1 cellular context compared by ENCODE assay signal in the genomic region with DNA sequence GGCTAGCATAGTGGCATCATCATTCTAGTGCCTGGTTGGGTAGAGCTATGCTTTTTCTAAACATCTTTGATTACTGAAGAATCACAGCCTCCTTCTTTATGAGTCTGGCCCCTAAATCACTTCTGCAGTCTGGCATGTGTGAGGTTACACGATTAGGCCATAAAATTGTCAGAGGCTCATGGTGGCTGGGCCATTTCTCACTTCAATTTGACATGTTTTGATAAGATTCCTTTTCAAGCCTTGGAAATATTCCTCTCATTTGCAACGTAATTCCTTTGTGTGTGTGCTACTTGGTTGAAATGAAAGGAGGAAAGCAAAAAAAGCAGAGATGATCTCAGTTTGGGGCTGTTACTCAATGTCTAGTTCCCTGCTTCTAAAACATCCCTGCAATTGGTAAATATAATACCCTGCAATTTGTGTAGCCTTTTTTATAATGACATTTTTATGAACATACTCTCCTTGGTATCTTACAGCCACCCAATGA.
TF ChIP-seq lines count a peak whose summit lies in the region.

No MANE protein-coding gene starts in this region.

TF ChIP-seq in HEK293, 187 proteins besides CTCF, POLR2A, EP300 and RAD21 (continued from another document):
- TF ChIP-seq MZF1 (tag by site-specific recombination; IDR thresholded peaks at IDR 0.05; ENCODE audit: borderline replicate concordance) = peak; percentile 61; the same call in 1 of the 2 replicates
- peak; percentile 53; the same call in 1 of the 2 replicates for TF ChIP-seq ZNF24 (tag by site-specific recombination; IDR thresholded peaks at IDR 0.05)
- peak; percentile 76; the same call in 1 of the 2 replicates for TF ChIP-seq ZNF561 (tag by site-specific recombination; IDR thresholded peaks at IDR 0.05; ENCODE audit: borderline replicate concordance)
- TF ChIP-seq ZNF146 (tag by site-specific recombination; IDR thresholded peaks at IDR 0.05) = peak; percentile 45; the same call in 1 of the 2 replicates
- TF ChIP-seq ZNF76 (tag by site-specific recombination; IDR thresholded peaks at IDR 0.05; ENCODE audit: borderline replicate concordance, low read depth) = no peak
- no peak for TF ChIP-seq ZNF426 (tag by site-specific recombination; IDR thresholded peaks at IDR 0.05)
- peak; percentile 21; the same call in 1 of the 2 replicates for TF ChIP-seq ZNF335 (tag by site-specific recombination; conservative IDR thresholded peaks at IDR 0.05)
- TF ChIP-seq, protein P1, sequence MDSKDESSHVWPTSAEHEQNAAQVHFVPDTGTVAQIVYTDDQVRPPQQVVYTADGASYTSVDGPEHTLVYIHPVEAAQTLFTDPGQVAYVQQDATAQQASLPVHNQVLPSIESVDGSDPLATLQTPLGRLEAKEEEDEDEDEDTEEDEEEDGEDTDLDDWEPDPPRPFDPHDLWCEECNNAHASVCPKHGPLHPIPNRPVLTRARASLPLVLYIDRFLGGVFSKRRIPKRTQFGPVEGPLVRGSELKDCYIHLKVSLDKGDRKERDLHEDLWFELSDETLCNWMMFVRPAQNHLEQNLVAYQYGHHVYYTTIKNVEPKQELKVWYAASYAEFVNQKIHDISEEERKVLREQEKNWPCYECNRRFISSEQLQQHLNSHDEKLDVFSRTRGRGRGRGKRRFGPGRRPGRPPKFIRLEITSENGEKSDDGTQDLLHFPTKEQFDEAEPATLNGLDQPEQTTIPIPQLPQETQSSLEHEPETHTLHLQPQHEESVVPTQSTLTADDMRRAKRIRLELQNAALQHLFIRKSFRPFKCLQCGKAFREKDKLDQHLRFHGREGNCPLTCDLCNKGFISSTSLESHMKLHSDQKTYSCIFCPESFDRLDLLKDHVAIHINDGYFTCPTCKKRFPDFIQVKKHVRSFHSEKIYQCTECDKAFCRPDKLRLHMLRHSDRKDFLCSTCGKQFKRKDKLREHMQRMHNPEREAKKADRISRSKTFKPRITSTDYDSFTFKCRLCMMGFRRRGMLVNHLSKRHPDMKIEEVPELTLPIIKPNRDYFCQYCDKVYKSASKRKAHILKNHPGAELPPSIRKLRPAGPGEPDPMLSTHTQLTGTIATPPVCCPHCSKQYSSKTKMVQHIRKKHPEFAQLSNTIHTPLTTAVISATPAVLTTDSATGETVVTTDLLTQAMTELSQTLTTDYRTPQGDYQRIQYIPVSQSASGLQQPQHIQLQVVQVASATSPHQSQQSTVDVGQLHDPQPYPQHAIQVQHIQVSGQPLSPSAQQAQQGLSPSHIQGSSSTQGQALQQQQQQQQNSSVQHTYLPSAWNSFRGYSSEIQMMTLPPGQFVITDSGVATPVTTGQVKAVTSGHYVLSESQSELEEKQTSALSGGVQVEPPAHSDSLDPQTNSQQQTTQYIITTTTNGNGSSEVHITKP (tag by site-specific recombination; IDR thresholded peaks at IDR 0.05) = peak; percentile 23; the same call in 1 of the 2 replicates
- TF ChIP-seq ZFP69B (tag by site-specific recombination; IDR thresholded peaks at IDR 0.05) = peak; percentile 63; the same call in 1 of the 2 replicates
- TF ChIP-seq ZNF394 (tag by site-specific recombination; IDR thresholded peaks at IDR 0.05; ENCODE audit: borderline replicate concordance) = no peak
- TF ChIP-seq, protein P2, sequence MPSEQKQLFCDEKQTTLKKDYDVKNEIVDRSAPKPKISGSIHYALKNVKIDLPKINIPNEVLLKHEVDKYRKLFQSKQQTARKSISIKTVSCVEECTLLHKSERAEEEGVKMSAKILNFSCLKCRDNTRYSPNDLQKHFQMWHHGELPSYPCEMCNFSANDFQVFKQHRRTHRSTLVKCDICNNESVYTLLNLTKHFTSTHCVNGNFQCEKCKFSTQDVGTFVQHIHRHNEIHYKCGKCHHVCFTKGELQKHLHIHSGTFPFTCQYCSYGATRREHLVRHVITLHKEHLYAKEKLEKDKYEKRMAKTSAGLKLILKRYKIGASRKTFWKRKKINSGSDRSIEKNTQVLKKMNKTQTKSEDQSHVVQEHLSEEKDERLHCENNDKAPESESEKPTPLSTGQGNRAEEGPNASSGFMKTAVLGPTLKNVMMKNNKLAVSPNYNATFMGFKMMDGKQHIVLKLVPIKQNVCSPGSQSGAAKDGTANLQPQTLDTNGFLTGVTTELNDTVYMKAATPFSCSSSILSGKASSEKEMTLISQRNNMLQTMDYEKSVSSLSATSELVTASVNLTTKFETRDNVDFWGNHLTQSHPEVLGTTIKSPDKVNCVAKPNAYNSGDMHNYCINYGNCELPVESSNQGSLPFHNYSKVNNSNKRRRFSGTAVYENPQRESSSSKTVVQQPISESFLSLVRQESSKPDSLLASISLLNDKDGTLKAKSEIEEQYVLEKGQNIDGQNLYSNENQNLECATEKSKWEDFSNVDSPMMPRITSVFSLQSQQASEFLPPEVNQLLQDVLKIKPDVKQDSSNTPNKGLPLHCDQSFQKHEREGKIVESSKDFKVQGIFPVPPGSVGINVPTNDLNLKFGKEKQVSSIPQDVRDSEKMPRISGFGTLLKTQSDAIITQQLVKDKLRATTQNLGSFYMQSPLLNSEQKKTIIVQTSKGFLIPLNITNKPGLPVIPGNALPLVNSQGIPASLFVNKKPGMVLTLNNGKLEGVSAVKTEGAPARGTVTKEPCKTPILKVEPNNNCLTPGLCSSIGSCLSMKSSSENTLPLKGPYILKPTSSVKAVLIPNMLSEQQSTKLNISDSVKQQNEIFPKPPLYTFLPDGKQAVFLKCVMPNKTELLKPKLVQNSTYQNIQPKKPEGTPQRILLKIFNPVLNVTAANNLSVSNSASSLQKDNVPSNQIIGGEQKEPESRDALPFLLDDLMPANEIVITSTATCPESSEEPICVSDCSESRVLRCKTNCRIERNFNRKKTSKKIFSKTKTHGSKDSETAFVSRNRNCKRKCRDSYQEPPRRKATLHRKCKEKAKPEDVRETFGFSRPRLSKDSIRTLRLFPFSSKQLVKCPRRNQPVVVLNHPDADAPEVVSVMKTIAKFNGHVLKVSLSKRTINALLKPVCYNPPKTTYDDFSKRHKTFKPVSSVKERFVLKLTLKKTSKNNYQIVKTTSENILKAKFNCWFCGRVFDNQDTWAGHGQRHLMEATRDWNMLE (tag by site-specific recombination; conservative IDR thresholded peaks at IDR 0.05; ENCODE audit: low read depth) = peak; percentile 39; the same call in 1 of the 2 replicates
- TF ChIP-seq, protein P3, sequence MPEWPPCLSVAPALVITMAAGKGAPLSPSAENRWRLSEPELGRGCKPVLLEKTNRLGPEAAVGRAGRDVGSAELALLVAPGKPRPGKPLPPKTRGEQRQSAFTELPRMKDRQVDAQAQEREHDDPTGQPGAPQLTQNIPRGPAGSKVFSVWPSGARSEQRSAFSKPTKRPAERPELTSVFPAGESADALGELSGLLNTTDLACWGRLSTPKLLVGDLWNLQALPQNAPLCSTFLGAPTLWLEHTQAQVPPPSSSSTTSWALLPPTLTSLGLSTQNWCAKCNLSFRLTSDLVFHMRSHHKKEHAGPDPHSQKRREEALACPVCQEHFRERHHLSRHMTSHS (tag by site-specific recombination; IDR thresholded peaks at IDR 0.05) = peak; percentile 77
- TF ChIP-seq, protein P4, sequence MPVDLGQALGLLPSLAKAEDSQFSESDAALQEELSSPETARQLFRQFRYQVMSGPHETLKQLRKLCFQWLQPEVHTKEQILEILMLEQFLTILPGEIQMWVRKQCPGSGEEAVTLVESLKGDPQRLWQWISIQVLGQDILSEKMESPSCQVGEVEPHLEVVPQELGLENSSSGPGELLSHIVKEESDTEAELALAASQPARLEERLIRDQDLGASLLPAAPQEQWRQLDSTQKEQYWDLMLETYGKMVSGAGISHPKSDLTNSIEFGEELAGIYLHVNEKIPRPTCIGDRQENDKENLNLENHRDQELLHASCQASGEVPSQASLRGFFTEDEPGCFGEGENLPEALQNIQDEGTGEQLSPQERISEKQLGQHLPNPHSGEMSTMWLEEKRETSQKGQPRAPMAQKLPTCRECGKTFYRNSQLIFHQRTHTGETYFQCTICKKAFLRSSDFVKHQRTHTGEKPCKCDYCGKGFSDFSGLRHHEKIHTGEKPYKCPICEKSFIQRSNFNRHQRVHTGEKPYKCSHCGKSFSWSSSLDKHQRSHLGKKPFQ (tag by site-specific recombination; IDR thresholded peaks at IDR 0.05) = peak; percentile 45; the same call in 1 of the 2 replicates
- peak; percentile 99 for TF ChIP-seq FEZF1 (tag by site-specific recombination; IDR thresholded peaks at IDR 0.05)
- TF ChIP-seq ZNF670 (tag by site-specific recombination; IDR thresholded peaks at IDR 0.05; ENCODE audit: low read depth) = no peak
- no peak for TF ChIP-seq ZNF658 (tag by site-specific recombination; IDR thresholded peaks at IDR 0.05)
- TF ChIP-seq SP7 (tag by site-specific recombination; IDR thresholded peaks at IDR 0.05) = peak; percentile 94
- peak; percentile 77 for TF ChIP-seq ZNF629 (tag by site-specific recombination; IDR thresholded peaks at IDR 0.05)
